7 cellular contexts compared by ENCODE assay signal in the genomic region with DNA sequence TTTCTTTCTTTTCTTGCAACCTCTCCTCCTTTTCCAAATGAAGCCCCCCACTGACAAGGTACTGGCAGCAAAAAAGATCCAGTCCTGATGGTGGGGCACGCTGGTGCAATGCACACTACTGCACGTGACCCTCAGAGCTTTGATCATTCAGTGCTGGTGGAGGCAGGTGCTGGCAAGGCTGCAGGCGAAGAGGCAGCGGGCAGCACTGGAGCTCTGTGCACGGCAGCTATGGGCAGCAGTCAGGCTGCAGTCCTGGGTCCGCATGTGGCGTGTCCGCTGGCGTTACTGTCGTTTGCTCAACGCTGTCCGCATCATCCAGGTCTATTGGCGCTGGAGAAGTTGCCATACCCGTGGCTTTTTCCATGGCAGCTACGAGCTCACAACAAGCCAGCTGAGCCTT. TPM values are rescaled to one million over a fixed set of nuclear protein-coding genes. Genes with fewer than 3 reads are reported as not detected.
"Had no signal": no experiment of that assay in that cellular context is flagged by ENCODE, and none has a peak within 500 bp of the region (broad histone marks: within the 10 kb centered on the region; RNA-seq: fewer than 3 reads in every experiment).

No MANE protein-coding gene starts in this region.

- FAIRE-seq: H54, HepG2 had no signal

- H3K4me1 Mint-ChIP-seq: IgD-negative memory B cell had no signal

- H3K27ac Mint-ChIP-seq: H9, IgD-negative memory B cell had no signal

- H3K27ac ChIP-seq: HL-60 had no signal

- H3K4me3 Mint-ChIP-seq: H9, IgD-negative memory B cell had no signal

- DNase-seq: GOT3 had no signal

RNA-seq across cellular contexts. Expression of gene IQCF6, which starts 40.1 kb away (rescaled TPM):
- total RNA-seq: H9, HepG2, HT1080 had no signal
- polyA plus RNA-seq: HepG2, IgD-negative memory B cell had no signal

RNA-seq across cellular contexts. Expression of gene IQCF2, which starts 42.3 kb away (rescaled TPM):
- total RNA-seq: H9, HepG2, HT1080 had no signal
- polyA plus RNA-seq: HepG2, IgD-negative memory B cell had no signal

RNA-seq across cellular contexts. Expression of gene IQCF5, which starts 56.2 kb away (rescaled TPM):
- total RNA-seq: H9, HepG2, HT1080 had no signal
- polyA plus RNA-seq: HepG2, IgD-negative memory B cell had no signal
